In genomic region chr9:133333011-133333410, GRCh38 we compare ENCODE assay signal across 19 cellular contexts. TPM values are rescaled to one million over a fixed set of nuclear protein-coding genes. Genes with fewer than 3 reads are reported as not detected.
DNase-seq lines count a peak whose midpoint lies in the region; ATAC-seq and TF ChIP-seq lines count a peak whose summit lies in the region.
"Had no signal": no experiment of that assay in that cellular context is flagged by ENCODE, and none has a peak within 500 bp of the region (broad histone marks: within the 10 kb centered on the region; RNA-seq: fewer than 3 reads in every experiment).

No MANE protein-coding gene starts in this region.

- POLR2A ChIA-PET in activated naive CD8-positive, alpha-beta T cell treated with anti-CD3 and anti-CD28 coated beads, Interleukin-2, amount 10 ng/mL, durations not matched to agents 7 days and 5 days (lab: Charles Lee), result interaction anchor here (3.2 kb wide), 1 partner anchor 15 kb away, joined by 19 read pairs; the partner anchor contains the start of genes MED22 and RPL7A

- no peak for TF ChIP-seq CTCF in adrenal gland (IDR thresholded peaks at IDR 0.05)
- no peak for TF ChIP-seq CTCF in osteocyte (IDR thresholded peaks at IDR 0.05)

- H3K9me3 ChIP-seq in adrenal gland (replicated peaks in 1 of 3), result no peaks in the 10 kb centered on the region
- H3K9me3 ChIP-seq: vagina had no signal

- 85 to 89% (median 88%) methylated on average over 7 to 11 of the region's 11 CpGs for WGBS in adrenal gland, 4 donors

- no peak for ATAC-seq in activated naive CD8-positive, alpha-beta T cell treated with anti-CD3 and anti-CD28 coated beads, Interleukin-2, amount 10 ng/mL, durations not matched to agents 7 days and 5 days (ENCODE audit: low read depth)
- ATAC-seq in activated naive CD8-positive, alpha-beta T cell treated with anti-CD3 and anti-CD28 coated beads, Interleukin-2, amount 50 U/mL, for 24 hours, result no peak
- no peak for ATAC-seq in HG03439 (IDR thresholded peaks at IDR 0.05; ENCODE audit: unreplicated experiment)

- no peak overlapping the region for H3K27ac ChIP-seq in adrenal gland
- H3K27ac ChIP-seq: vagina had no signal

- no peaks in the 10 kb centered on the region for H3K9me3 Mint-ChIP-seq in activated naive CD8-positive, alpha-beta T cell treated with anti-CD3 and anti-CD28 coated beads, Interleukin-2, amount 10 ng/mL, durations not matched to agents 7 days and 5 days
- no peaks in the 10 kb centered on the region for H3K9me3 Mint-ChIP-seq in activated naive CD8-positive, alpha-beta T cell treated with anti-CD3 and anti-CD28 coated beads, Interleukin-2, amount 50 U/mL, for 24 hours
- no peaks in the 10 kb centered on the region for H3K9me3 Mint-ChIP-seq in osteocyte (ENCODE audit: unreplicated experiment)
- H3K9me3 Mint-ChIP-seq: CD14-positive monocyte had no signal

- TF ChIP-seq POLR2A in adrenal gland (IDR thresholded peaks at IDR 0.05), result no peak

- H3K4me3 Mint-ChIP-seq in activated naive CD8-positive, alpha-beta T cell treated with anti-CD3 and anti-CD28 coated beads, Interleukin-2, amount 10 ng/mL, durations not matched to agents 7 days and 5 days, result no peak overlapping the region
- H3K4me3 Mint-ChIP-seq in activated naive CD8-positive, alpha-beta T cell treated with anti-CD3 and anti-CD28 coated beads, Interleukin-2, amount 50 U/mL, for 24 hours, result no peak overlapping the region
- H3K4me3 Mint-ChIP-seq in osteocyte (ENCODE audit: unreplicated experiment), result peak overlapping the region; percentile 14
- H3K4me3 Mint-ChIP-seq: CD14-positive monocyte had no signal

- peaks cover 20% of the 10 kb centered on the region for H3K4me1 Mint-ChIP-seq in activated naive CD8-positive, alpha-beta T cell treated with anti-CD3 and anti-CD28 coated beads, Interleukin-2, amount 10 ng/mL, durations not matched to agents 7 days and 5 days
- H3K4me1 Mint-ChIP-seq in activated naive CD8-positive, alpha-beta T cell treated with anti-CD3 and anti-CD28 coated beads, Interleukin-2, amount 50 U/mL, for 24 hours, result peaks cover 36% of the 10 kb centered on the region
- H3K4me1 Mint-ChIP-seq in osteocyte (ENCODE audit: unreplicated experiment), result peaks cover 19% of the 10 kb centered on the region

- no peak overlapping the region for H3K27ac Mint-ChIP-seq in activated naive CD8-positive, alpha-beta T cell treated with anti-CD3 and anti-CD28 coated beads, Interleukin-2, amount 10 ng/mL, durations not matched to agents 7 days and 5 days
- H3K27ac Mint-ChIP-seq in activated naive CD8-positive, alpha-beta T cell treated with anti-CD3 and anti-CD28 coated beads, Interleukin-2, amount 50 U/mL, for 24 hours, result no peak overlapping the region
- no peak overlapping the region for H3K27ac Mint-ChIP-seq in osteocyte (ENCODE audit: unreplicated experiment)
- H3K27ac Mint-ChIP-seq: progenitor cell of endocrine pancreas had no signal

- DNase-seq in activated naive CD8-positive, alpha-beta T cell treated with anti-CD3 and anti-CD28 coated beads, Interleukin-2, amount 10 ng/mL, durations not matched to agents 7 days and 5 days, result peak; percentile 20
- no peak for DNase-seq in activated naive CD8-positive, alpha-beta T cell treated with anti-CD3 and anti-CD28 coated beads, Interleukin-2, amount 50 U/mL, for 24 hours
- DNase-seq in adrenal gland (peak in 4 of 7 donors; percentile 11 to 47 (median 18)), osteocyte (ENCODE audit: extremely low spot score, unreplicated experiment) (no peak), HCEC 1CT (no peak)
- no peak for DNase-seq in activated CD4-positive, CD25-positive, alpha-beta regulatory T cell (lab: John Stamatoyannopoulos, UW)
- DNase-seq in activated CD4-positive, alpha-beta T cell treated with anti-CD3 and anti-CD28 coated beads, Interleukin-2, amount 50 U/mL, for 4 hours, result no peak
- DNase-seq: EL; NCI-H1092 treated with DMSO at 0.1 percent for 48 hours; NCI-H1930; NCI-H526; stimulated activated CD8-positive, alpha-beta memory T cell treated with anti-CD3 and anti-CD28 coated beads, Interleukin-4, amount 100 ng/mL, for 48 hours; substantia nigra; T-helper 1 cell had no signal

- peaks cover 23% of the 10 kb centered on the region in 2 donors for H3K4me1 ChIP-seq in adrenal gland (replicated peaks in 1 of 2)

- H3K36me3 Mint-ChIP-seq in activated naive CD8-positive, alpha-beta T cell treated with anti-CD3 and anti-CD28 coated beads, Interleukin-2, amount 10 ng/mL, durations not matched to agents 7 days and 5 days, result peaks cover 20% of the 10 kb centered on the region
- H3K36me3 Mint-ChIP-seq in activated naive CD8-positive, alpha-beta T cell treated with anti-CD3 and anti-CD28 coated beads, Interleukin-2, amount 50 U/mL, for 24 hours (ENCODE audit: low read depth), result peaks cover 55% of the 10 kb centered on the region
- H3K36me3 Mint-ChIP-seq in osteocyte (ENCODE audit: unreplicated experiment), result peaks cover 23% of the 10 kb centered on the region

- no peak overlapping the region for H3K4me3 ChIP-seq in adrenal gland
- H3K4me3 ChIP-seq: lung, vagina had no signal

- H3K27me3 ChIP-seq in adrenal gland, result no peaks in the 10 kb centered on the region
- H3K27me3 ChIP-seq: vagina had no signal

- H3K36me3 ChIP-seq in adrenal gland (replicated peaks in 1 of 2), result peaks cover 0 to 39% of the 10 kb centered on the region in 2 donors

- intact Hi-C loops in adrenal gland (cut with DNase I), result loop anchor here (5.0 kb wide), 2 partner anchors 96 to 151 kb away; no protein-coding TSS in a partner anchor

- no peaks in the 10 kb centered on the region for H3K27me3 Mint-ChIP-seq in activated naive CD8-positive, alpha-beta T cell treated with anti-CD3 and anti-CD28 coated beads, Interleukin-2, amount 10 ng/mL, durations not matched to agents 7 days and 5 days
- H3K27me3 Mint-ChIP-seq in activated naive CD8-positive, alpha-beta T cell treated with anti-CD3 and anti-CD28 coated beads, Interleukin-2, amount 50 U/mL, for 24 hours, result no peaks in the 10 kb centered on the region
- H3K27me3 Mint-ChIP-seq in osteocyte (ENCODE audit: unreplicated experiment), result no peaks in the 10 kb centered on the region
- H3K27me3 Mint-ChIP-seq: progenitor cell of endocrine pancreas had no signal

RNA-seq across cellular contexts. Expression of gene SURF6, which starts 3.0 kb away (rescaled TPM):
- 10 to 100 TPM; 20.5 to 21.0 TPM for total RNA-seq in activated naive CD8-positive, alpha-beta T cell treated with anti-CD3 and anti-CD28 coated beads, Interleukin-2, amount 10 ng/mL, durations not matched to agents 7 days and 5 days
- total RNA-seq in adrenal gland (10 to 100 TPM in 7 of 8 donors, 1 to 10 TPM in 1; 6.2 to 30.2 (median 22.0) TPM), osteocyte (16.0 and 19.8 TPM in 2 replicates)
- 10 to 100 TPM; 18.7 to 36.4 (median 23.4) TPM for polyA plus RNA-seq in adrenal gland

RNA-seq across cellular contexts. Expression of gene MED22, which starts 14.9 kb away (rescaled TPM):
- 10 to 100 TPM; 27.8 to 35.5 TPM for total RNA-seq in activated naive CD8-positive, alpha-beta T cell treated with anti-CD3 and anti-CD28 coated beads, Interleukin-2, amount 10 ng/mL, durations not matched to agents 7 days and 5 days
- 10 to 100 TPM; 13.2 to 38.0 (median 34.5) TPM for total RNA-seq in adrenal gland
- polyA plus RNA-seq in adrenal gland, result 10 to 100 TPM; 11.4 to 21.3 (median 17.8) TPM
- total RNA-seq in osteocyte, result 23.4 and 27.6 TPM in 2 replicates

RNA-seq across cellular contexts. Expression of gene RPL7A, which starts 15.0 kb away (rescaled TPM):
- total RNA-seq in activated naive CD8-positive, alpha-beta T cell treated with anti-CD3 and anti-CD28 coated beads, Interleukin-2, amount 10 ng/mL, durations not matched to agents 7 days and 5 days, result 1,000 to 10,000 TPM; 1,843 to 1,855 TPM
- 1,000 to 10,000 TPM; 1,947 to 3,128 (median 2,296) TPM for total RNA-seq in adrenal gland
- 1,000 to 10,000 TPM; 1,875 to 3,598 (median 2,830) TPM for polyA plus RNA-seq in adrenal gland
- total RNA-seq in osteocyte, result 1,770 and 1,772 TPM in 2 replicates

RNA-seq across cellular contexts. Expression of gene SURF1, which starts 23.3 kb away (rescaled TPM):
- total RNA-seq in activated naive CD8-positive, alpha-beta T cell treated with anti-CD3 and anti-CD28 coated beads, Interleukin-2, amount 10 ng/mL, durations not matched to agents 7 days and 5 days, result 10 to 100 TPM; 40.6 to 41.9 TPM
- total RNA-seq in adrenal gland (100 to 1,000 TPM in 1 of 8 donors, 10 to 100 TPM in 7; 53.0 to 111 (median 72.8) TPM), osteocyte (36.2 and 39.4 TPM in 2 replicates)
- polyA plus RNA-seq in adrenal gland, result 10 to 100 TPM; 55.7 to 96.3 (median 79.9) TPM

RNA-seq across cellular contexts. Expression of gene SURF2, which starts 23.3 kb away (rescaled TPM):
- total RNA-seq in activated naive CD8-positive, alpha-beta T cell treated with anti-CD3 and anti-CD28 coated beads, Interleukin-2, amount 10 ng/mL, durations not matched to agents 7 days and 5 days, result 10 to 100 TPM; 16.2 to 17.0 TPM
- 10 to 100 TPM; 13.4 to 29.2 (median 20.5) TPM for total RNA-seq in adrenal gland
- 10 to 100 TPM; 19.9 to 53.0 (median 41.4) TPM for polyA plus RNA-seq in adrenal gland
- 15.4 and 16.3 TPM in 2 replicates for total RNA-seq in osteocyte

Comparison
In these comparisons a context has a peak if more than half of its experiments do, and no peak if none do; other contexts are left out.
1. DNase-seq: peak in activated naive CD8-positive, alpha-beta T cell treated with anti-CD3 and anti-CD28 coated beads, Interleukin-2, amount 10 ng/mL, durations not matched to agents 7 days and 5 days (single experiment) and adrenal gland (4 of 7); none in activated naive CD8-positive, alpha-beta T cell treated with anti-CD3 and anti-CD28 coated beads, Interleukin-2, amount 50 U/mL, for 24 hours (single experiment), osteocyte (single experiment), HCEC 1CT (single experiment), activated CD4-positive, CD25-positive, alpha-beta regulatory T cell (0 of 4) and activated CD4-positive, alpha-beta T cell treated with anti-CD3 and anti-CD28 coated beads, Interleukin-2, amount 50 U/mL, for 4 hours (0 of 2).